In genomic region chr1:15157524-15158399, GRCh38 we compare ENCODE assay signal across 13 cellular contexts. TPM values are rescaled to one million over a fixed set of nuclear protein-coding genes. Genes with fewer than 3 reads are reported as not detected.
DNase-seq lines count a peak whose midpoint lies in the region; TF ChIP-seq lines count a peak whose summit lies in the region.
"Had no signal": no experiment of that assay in that cellular context is flagged by ENCODE, and none has a peak within 500 bp of the region (broad histone marks: within the 10 kb centered on the region; RNA-seq: fewer than 3 reads in every experiment).

No MANE protein-coding gene starts in this region.

- no peaks in the 10 kb centered on the region for H3K79me2 ChIP-seq in KMS-11 (ENCODE audit: insufficient read depth, low read depth)

- H3K4ac ChIP-seq in mesenchymal stem cell (ENCODE audit: low read depth in 1 of 2, low read length in 2 of 2), result peak overlapping the region; percentile 49 to 58

- DNase-seq in brain microvascular endothelial cell, result no peak
- no peak for DNase-seq in mesenchymal stem cell
- no peak for DNase-seq in GM19238 (ENCODE audit: insufficient read length, low spot score)
- DNase-seq in activated naive CD4-positive, alpha-beta T cell (lab: John Stamatoyannopoulos, UW), result no peak
- DNase-seq in activated CD4-positive, alpha-beta memory T cell treated with anti-CD3 and anti-CD28 coated beads, Interleukin-2, amount 10 ng/mL, durations not matched to agents 7 days and 5 days, result no peak
- DNase-seq: activated CD4-positive, alpha-beta T cell treated with anti-CD3 and anti-CD28 coated beads for 48 hours; activated naive CD8-positive, alpha-beta T cell treated with anti-CD3 and anti-CD28 coated beads for 36 hours; DMS153; Right ventricle myocardium superior; stimulated activated naive CD8-positive, alpha-beta T cell treated with anti-CD3 and anti-CD28 coated beads, Interleukin-15, Interleukin-2, amounts not matched to agents 100 U/mL and 50 U/mL, for 24 hours; T-helper 9 cell had no signal

- H3K27me3 ChIP-seq in KMS-11 (ENCODE audit: insufficient read depth, low read depth) (no peaks in the 10 kb centered on the region), brain microvascular endothelial cell (replicated peaks) (no peaks in the 10 kb centered on the region), mesenchymal stem cell (ENCODE audit: control insufficient read depth in 1 of 2, insufficient read depth in 1 of 2, low read length in 2 of 2) (peaks cover 0 to 3% of the 10 kb centered on the region in 2 experiments), stomach smooth muscle (ENCODE audit: control insufficient read depth in 1 of 2, insufficient read depth in 2 of 2, low read length in 2 of 2) (no peaks in the 10 kb centered on the region)

- no peak for TF ChIP-seq CTCF in KMS-11 (conservative IDR thresholded peaks at IDR 0.05; ENCODE audit: low read depth, low read length)
- no peak for TF ChIP-seq CTCF in brain microvascular endothelial cell (IDR thresholded peaks at IDR 0.05; ENCODE audit: low read depth, low read length, missing control alignments)

- CTCF ChIA-PET in activated CD4-positive, alpha-beta memory T cell treated with anti-CD3 and anti-CD28 coated beads, Interleukin-2, amount 10 ng/mL, durations not matched to agents 7 days and 5 days (lab: Charles Lee), result interaction anchor here (2.0 kb wide), 1 partner anchor 29 kb away, joined by 7 read pairs; no protein-coding TSS in a partner anchor

- peak overlapping the region in 1 of 2 experiments; percentile 11 for H3K23ac ChIP-seq in mesenchymal stem cell (ENCODE audit: low read length in 2 of 2)

- H3K4me2 ChIP-seq in KMS-11 (peak overlapping the region; percentile 79), mesenchymal stem cell (ENCODE audit: low read length, poor library complexity, severe bottlenecking) (no peak overlapping the region)

- H3K36me3 ChIP-seq in KMS-11 (ENCODE audit: insufficient read depth) (no peaks in the 10 kb centered on the region), brain microvascular endothelial cell (replicated peaks) (no peaks in the 10 kb centered on the region), mesenchymal stem cell (ENCODE audit: control insufficient read depth in 1 of 2, insufficient read depth in 2 of 2, low read depth in 1 of 2, low read length in 2 of 2) (peaks cover 0 to 2% of the 10 kb centered on the region in 2 experiments), stomach smooth muscle (ENCODE audit: control insufficient read depth in 2 of 2, insufficient read depth in 2 of 2, low read length in 2 of 2) (no peaks in the 10 kb centered on the region)

- H2BK120ac ChIP-seq in mesenchymal stem cell (ENCODE audit: low read depth, low read length), result peak overlapping the region; percentile 96

- H4K8ac ChIP-seq in mesenchymal stem cell (ENCODE audit: low read length), result peak overlapping the region; percentile 88

- no peak overlapping the region for H3K27ac Mint-ChIP-seq in activated CD4-positive, alpha-beta memory T cell treated with anti-CD3 and anti-CD28 coated beads, Interleukin-2, amount 10 ng/mL, durations not matched to agents 7 days and 5 days
- H3K27ac Mint-ChIP-seq: activated naive CD8-positive, alpha-beta T cell treated with anti-CD3 and anti-CD28 coated beads for 36 hours had no signal

- H3K36me3 Mint-ChIP-seq in activated CD4-positive, alpha-beta memory T cell treated with anti-CD3 and anti-CD28 coated beads, Interleukin-2, amount 10 ng/mL, durations not matched to agents 7 days and 5 days (ENCODE audit: low read depth), result peaks cover 3% of the 10 kb centered on the region
- H3K36me3 Mint-ChIP-seq: activated naive CD8-positive, alpha-beta T cell treated with anti-CD3 and anti-CD28 coated beads for 36 hours had no signal

- H4K91ac ChIP-seq in mesenchymal stem cell (ENCODE audit: low read length), result peak overlapping the region; percentile 92

- H3K4me3 Mint-ChIP-seq in activated CD4-positive, alpha-beta memory T cell treated with anti-CD3 and anti-CD28 coated beads, Interleukin-2, amount 10 ng/mL, durations not matched to agents 7 days and 5 days, result no peak overlapping the region
- H3K4me3 Mint-ChIP-seq: activated naive CD8-positive, alpha-beta T cell treated with anti-CD3 and anti-CD28 coated beads for 36 hours had no signal

- H3K9me3 Mint-ChIP-seq in activated CD4-positive, alpha-beta memory T cell treated with anti-CD3 and anti-CD28 coated beads, Interleukin-2, amount 10 ng/mL, durations not matched to agents 7 days and 5 days, result no peaks in the 10 kb centered on the region
- H3K9me3 Mint-ChIP-seq: activated naive CD8-positive, alpha-beta T cell treated with anti-CD3 and anti-CD28 coated beads for 36 hours had no signal

- peaks cover 33% of the 10 kb centered on the region for H3K79me1 ChIP-seq in mesenchymal stem cell (replicated peaks; ENCODE audit: low read length, poor library complexity, severe bottlenecking)

- H2BK15ac ChIP-seq in mesenchymal stem cell (ENCODE audit: low read depth, poor library complexity, severe bottlenecking), result peak overlapping the region; percentile 74

- in situ Hi-C loops in brain microvascular endothelial cell (cut with HindIII; ENCODE audit: low pct_ligation_motif_present, low sequenced_read_pairs), result no loop called here

- no peaks in the 10 kb centered on the region for H3K9me3 ChIP-seq in mesenchymal stem cell (ENCODE audit: control insufficient read depth, low read length)
- H3K9me3 ChIP-seq in stomach smooth muscle (ENCODE audit: control insufficient read depth in 2 of 2, low read length in 2 of 2), result no peaks in the 10 kb centered on the region

- H3K4me1 ChIP-seq in KMS-11 (ENCODE audit: low read depth, poor library complexity, severe bottlenecking) (peaks cover 71% of the 10 kb centered on the region), mesenchymal stem cell (ENCODE audit: control insufficient read depth, insufficient read depth, low read depth, low read length) (peaks cover 41% of the 10 kb centered on the region), stomach smooth muscle (ENCODE audit: control insufficient read depth, insufficient read depth, low read length) (peaks cover 67% of the 10 kb centered on the region)

- H3K9ac ChIP-seq in KMS-11, result no peak overlapping the region
- no peak overlapping the region for H3K9ac ChIP-seq in mesenchymal stem cell (ENCODE audit: low read length)
- H3K9ac ChIP-seq in stomach smooth muscle (ENCODE audit: low read length in 2 of 2), result no peak overlapping the region

- peaks cover 25% of the 10 kb centered on the region for H3K4me1 Mint-ChIP-seq in activated CD4-positive, alpha-beta memory T cell treated with anti-CD3 and anti-CD28 coated beads, Interleukin-2, amount 10 ng/mL, durations not matched to agents 7 days and 5 days

- H2BK5ac ChIP-seq in mesenchymal stem cell (ENCODE audit: low read depth, low read length, poor library complexity, severe bottlenecking), result no peak overlapping the region

- H3K27ac ChIP-seq in KMS-11, result peak overlapping the region; percentile 67; the same call in 1 of the 2 replicates
- peak overlapping the region; percentile 65 for H3K27ac ChIP-seq in brain microvascular endothelial cell
- peak overlapping the region; percentile 63 for H3K27ac ChIP-seq in mesenchymal stem cell (ENCODE audit: low read length, poor library complexity, severe bottlenecking)
- peak overlapping the region; percentile 97 for H3K27ac ChIP-seq in stomach smooth muscle (ENCODE audit: low read length)

- H4K20me1 ChIP-seq in KMS-11 (ENCODE audit: insufficient read depth), result no peaks in the 10 kb centered on the region

- H3K14ac ChIP-seq in mesenchymal stem cell (ENCODE audit: low read length in 2 of 2), result peak overlapping the region in 1 of 2 experiments; percentile 55

- H2AK5ac ChIP-seq in mesenchymal stem cell (ENCODE audit: low read length, severe bottlenecking), result peak overlapping the region; percentile 47

- peak overlapping the region; percentile 86 to 87 for H3K18ac ChIP-seq in mesenchymal stem cell (ENCODE audit: low read depth in 1 of 2, low read length in 2 of 2)

- POLR2A ChIA-PET in activated CD4-positive, alpha-beta memory T cell treated with anti-CD3 and anti-CD28 coated beads, Interleukin-2, amount 10 ng/mL, durations not matched to agents 7 days and 5 days (lab: Charles Lee), result no interaction called here

- 75% methylated on average over 17 of the region's 17 CpGs for WGBS in mesenchymal stem cell

- peaks cover 31% of the 10 kb centered on the region for H3K27me3 Mint-ChIP-seq in activated CD4-positive, alpha-beta memory T cell treated with anti-CD3 and anti-CD28 coated beads, Interleukin-2, amount 10 ng/mL, durations not matched to agents 7 days and 5 days

- H2AFZ ChIP-seq in KMS-11 (ENCODE audit: low read depth) (no peak overlapping the region), mesenchymal stem cell (ENCODE audit: low read depth, low read length) (no peak overlapping the region)

- H2BK12ac ChIP-seq in mesenchymal stem cell (ENCODE audit: low read length in 2 of 2), result peak overlapping the region; percentile 85 to 88

- H3K4me3 ChIP-seq in KMS-11 (IDR thresholded peaks at IDR 0.05; ENCODE audit: insufficient read depth, low read depth, low read length) (no peak overlapping the region), brain microvascular endothelial cell (ENCODE audit: low read depth, low read length) (no peak overlapping the region), mesenchymal stem cell (ENCODE audit: insufficient read depth in 1 of 2, low read depth in 1 of 2, low read length in 2 of 2) (no peak overlapping the region), stomach smooth muscle (ENCODE audit: low read length in 2 of 2) (peak overlapping the region in 1 of 2 donors; percentile 29)

RNA-seq across cellular contexts. Expression of gene TMEM51, which starts 4.2 kb away (rescaled TPM):
- polyA plus RNA-seq in mesenchymal stem cell (2013, experiment 1 of 2), result 48.1 TPM
- polyA plus RNA-seq in mesenchymal stem cell (2013, experiment 2 of 2), result 46.7 TPM
- total RNA-seq in activated CD4-positive, alpha-beta memory T cell treated with anti-CD3 and anti-CD28 coated beads, Interleukin-2, amount 10 ng/mL, durations not matched to agents 7 days and 5 days, result not detected
- total RNA-seq: activated naive CD8-positive, alpha-beta T cell treated with anti-CD3 and anti-CD28 coated beads for 36 hours had no signal
